24 cellular contexts compared by ENCODE assay signal in the genomic region with DNA sequence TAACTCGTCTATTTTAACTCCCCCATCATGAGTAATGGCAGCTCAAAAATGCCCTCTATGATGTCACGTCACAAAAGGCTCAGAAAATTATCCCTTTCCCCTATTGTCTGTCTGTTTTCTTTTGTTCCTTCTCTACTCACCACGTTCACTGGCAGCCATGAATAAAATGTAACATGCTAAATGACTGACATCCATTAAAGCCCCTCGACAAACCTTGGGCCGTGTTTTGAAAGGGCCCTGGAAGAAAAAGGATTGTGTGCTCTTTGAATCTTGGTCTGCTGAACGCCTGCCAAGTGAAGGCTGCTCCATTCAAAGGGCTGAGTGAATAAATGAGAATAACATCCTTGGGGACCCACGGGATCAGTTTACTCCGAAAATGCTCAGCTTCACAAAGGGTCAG.
A peak's percentile ranks its signal among the peaks of the same experiment; 100 is the strongest.
DNase-seq lines count a peak whose midpoint lies in the region; ATAC-seq and TF ChIP-seq lines count a peak whose summit lies in the region.
"Had no signal": no experiment of that assay in that cellular context is flagged by ENCODE, and none has a peak within 500 bp of the region (broad histone marks: within the 10 kb centered on the region; RNA-seq: fewer than 3 reads in every experiment).

No MANE protein-coding gene starts in this region.

- H3K27ac ChIP-seq in BLaER1: no peak overlapping the region
- H3K27ac ChIP-seq in neural progenitor cell: peak overlapping the region; percentile 33
- no peak overlapping the region for H3K27ac ChIP-seq in RWPE1
- H3K27ac ChIP-seq in stomach: no peak overlapping the region
- H3K27ac ChIP-seq: neutrophil, upper lobe of left lung had no signal

- WGBS in stomach, 5 donors: 54 to 67% (median 61%) methylated on average over 8 of the region's 8 CpGs

- H3K9me3 Mint-ChIP-seq in neural progenitor cell: no peaks in the 10 kb centered on the region
- H3K9me3 Mint-ChIP-seq: activated CD4-positive, alpha-beta memory T cell treated with anti-CD3 and anti-CD28 coated beads for 36 hours; HFFc6; stimulated activated naive CD8-positive, alpha-beta T cell treated with anti-CD3 and anti-CD28 coated beads, Interleukin-15, Interleukin-2, amounts not matched to agents 100 ng/mL and 50 ng/mL, for 24 hours; WTC11 had no signal

- H3K4me2 ChIP-seq in BLaER1 (peak overlapping the region; percentile 64), neural progenitor cell (peak overlapping the region; percentile 50)

- no peak for TF ChIP-seq POLR2A in stomach (IDR thresholded peaks at IDR 0.05)

- H3K79me2 ChIP-seq in neural progenitor cell (ENCODE audit: low read depth): no peaks in the 10 kb centered on the region

- H3K9ac ChIP-seq in BLaER1: no peak overlapping the region
- H3K9ac ChIP-seq in neural progenitor cell: no peak overlapping the region

- H3K27ac Mint-ChIP-seq in neural progenitor cell (peak overlapping the region; percentile 72), T-helper 17 cell (no peak overlapping the region)
- H3K27ac Mint-ChIP-seq: activated CD4-positive, alpha-beta memory T cell treated with anti-CD3 and anti-CD28 coated beads for 36 hours; HFFc6; stimulated activated naive CD8-positive, alpha-beta T cell treated with anti-CD3 and anti-CD28 coated beads, Interleukin-15, Interleukin-2, amounts not matched to agents 100 ng/mL and 50 ng/mL, for 24 hours; WTC11 had no signal

- H3K36me3 ChIP-seq in BLaER1 (no peaks in the 10 kb centered on the region), neural progenitor cell (no peaks in the 10 kb centered on the region), stomach (no peaks in the 10 kb centered on the region)
- H3K36me3 ChIP-seq: neutrophil, upper lobe of left lung had no signal

- no peaks in the 10 kb centered on the region for H4K20me1 ChIP-seq in BLaER1
- H4K20me1 ChIP-seq in neural progenitor cell (ENCODE audit: low read depth): no peaks in the 10 kb centered on the region

- H3K36me3 Mint-ChIP-seq in neural progenitor cell (no peaks in the 10 kb centered on the region), T-helper 17 cell (ENCODE audit: low read depth) (no peaks in the 10 kb centered on the region)
- H3K36me3 Mint-ChIP-seq: activated CD4-positive, alpha-beta memory T cell treated with anti-CD3 and anti-CD28 coated beads for 36 hours; WTC11 had no signal

- intact Hi-C loops in stomach (cut with DNase I; ENCODE audit: low total_unique reads): no loop called here

- CTCF ChIA-PET in RWPE1 (lab: Yijun Ruan, JAX): interaction anchor here (0.5 kb wide), 1 partner anchor 10 kb away, joined by 3 read pairs; no protein-coding TSS in a partner anchor

- TF ChIP-seq CTCF in cardiac fibroblast (IDR thresholded peaks at IDR 0.05; ENCODE audit: low read depth, low read length): no peak
- TF ChIP-seq CTCF in neural progenitor cell (IDR thresholded peaks at IDR 0.05): no peak
- no peak for TF ChIP-seq CTCF in RWPE1 (conservative IDR thresholded peaks at IDR 0.05; ENCODE audit: low read depth)
- TF ChIP-seq CTCF in stomach (IDR thresholded peaks at IDR 0.05): no peak

- H3K4me1 Mint-ChIP-seq in neural progenitor cell (peaks cover 52% of the 10 kb centered on the region), T-helper 17 cell (no peaks in the 10 kb centered on the region)

- POLR2A ChIA-PET in RWPE1 (lab: Yijun Ruan, JAX; ENCODE audit: low non-redundant PET): no interaction called here

- no peak overlapping the region for H3K4me3 Mint-ChIP-seq in neural progenitor cell
- H3K4me3 Mint-ChIP-seq in T-helper 17 cell: no peak overlapping the region
- H3K4me3 Mint-ChIP-seq: activated CD4-positive, alpha-beta memory T cell treated with anti-CD3 and anti-CD28 coated beads for 36 hours; HFFc6; stimulated activated naive CD8-positive, alpha-beta T cell treated with anti-CD3 and anti-CD28 coated beads, Interleukin-15, Interleukin-2, amounts not matched to agents 100 ng/mL and 50 ng/mL, for 24 hours; WTC11 had no signal

- DNase-seq in NCI-H1092 treated with DMSO at 0.1 percent for 48 hours (lab: John Stamatoyannopoulos, UW) (peak; percentile 78), cardiac fibroblast (ENCODE audit: low read depth in 2 of 2) (peak; percentile 7 to 20), neural progenitor cell (ENCODE audit: low spot score) (peak; percentile 45), T-helper 17 cell (no peak), LoVo (ENCODE audit: low spot score) (no peak), RWPE1 (ENCODE audit: low spot score) (no peak), stomach (no peak)
- DNase-seq: activated CD4-positive, alpha-beta memory T cell treated with anti-CD3 and anti-CD28 coated beads for 36 hours; activated naive CD4-positive, alpha-beta T cell treated with Interleukin-2 at 50 U/mL for 16 hours; activated T-cell treated with anti-CD3 and anti-CD28 coated beads, Interleukin-2, amount 50 U/mL, for 1 hour; COR-L47; HFFc6; islet precursor cell; KG1; NCI-H1694; NCI-H446; right cardiac atrium; SHP77 treated with DMSO at 0.1 percent for 48 hours; stimulated activated CD4-positive, alpha-beta T cell treated with anti-CD3 and anti-CD28 coated beads, Interleukin-1b, Interleukin-23, amount 100 ng/mL, for 48 hours; upper lobe of left lung had no signal

- peaks cover 20% of the 10 kb centered on the region for H3F3A ChIP-seq in neural progenitor cell (ENCODE audit: low read depth)

- H3K27me3 Mint-ChIP-seq in neural progenitor cell (ENCODE audit: insufficient read depth, low read depth) (peaks cover 2% of the 10 kb centered on the region), T-helper 17 cell (peaks cover 46% of the 10 kb centered on the region)

- H3K9me3 ChIP-seq in BLaER1 (no peaks in the 10 kb centered on the region), neural progenitor cell (ENCODE audit: low read depth) (no peaks in the 10 kb centered on the region), T-helper 17 cell (ENCODE audit: control insufficient read depth, low read length, poor library complexity, severe bottlenecking) (no peaks in the 10 kb centered on the region), stomach (no peaks in the 10 kb centered on the region)
- H3K9me3 ChIP-seq: neutrophil, upper lobe of left lung had no signal

- peak overlapping the region; percentile 1 for H2AFZ ChIP-seq in neural progenitor cell (replicated peaks)

- no peak for ATAC-seq in T-helper 17 cell
- ATAC-seq: right cardiac atrium, WTC11 had no signal

- H3K27me3 ChIP-seq in BLaER1: no peaks in the 10 kb centered on the region
- H3K27me3 ChIP-seq in neural progenitor cell: no peaks in the 10 kb centered on the region
- no peaks in the 10 kb centered on the region for H3K27me3 ChIP-seq in stomach
- H3K27me3 ChIP-seq: neutrophil, upper lobe of left lung had no signal

- H3K4me3 ChIP-seq in BLaER1 (no peak overlapping the region), cardiac fibroblast (replicated peaks in 1 of 2; ENCODE audit: low read depth in 2 of 2, low read length in 2 of 2) (no peak overlapping the region), neural progenitor cell (no peak overlapping the region), stomach (no peak overlapping the region)
- H3K4me3 ChIP-seq: upper lobe of left lung had no signal

- TF ChIP-seq EP300 in stomach (IDR thresholded peaks at IDR 0.05): no peak

- H3K4me1 ChIP-seq in BLaER1 (peaks cover 28% of the 10 kb centered on the region), neural progenitor cell (peaks cover 36% of the 10 kb centered on the region), stomach (no peaks in the 10 kb centered on the region)
- H3K4me1 ChIP-seq: upper lobe of left lung had no signal

Comparison
In these comparisons a context has a peak if more than half of its experiments do, and no peak if none do; other contexts are left out.
1. DNase-seq: peak in NCI-H1092 treated with DMSO at 0.1 percent for 48 hours (single experiment), cardiac fibroblast (2 of 2) and neural progenitor cell (single experiment); none in T-helper 17 cell (0 of 3), LoVo (single experiment), RWPE1 (single experiment) and stomach (single experiment).